Comparison of ENCODE assay signal across 11 cellular contexts in the genomic region with DNA sequence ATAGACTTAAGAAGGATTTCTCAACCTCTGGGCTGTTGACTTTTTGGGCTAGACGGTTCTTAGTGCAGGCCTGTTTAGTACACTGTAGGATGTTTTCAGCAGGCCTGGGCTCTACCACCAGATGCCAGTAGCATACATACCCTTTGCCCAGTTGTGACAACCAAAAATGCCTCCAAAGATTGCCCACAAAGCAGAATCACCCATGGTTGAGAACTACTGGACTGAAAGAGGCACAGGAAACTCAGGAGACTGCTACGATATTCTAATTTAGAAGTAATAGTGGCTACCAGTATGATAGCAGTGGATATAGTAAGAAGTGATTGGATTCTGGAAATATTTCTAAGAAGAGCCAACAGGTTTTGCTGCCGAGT. TPM values are rescaled to one million over a fixed set of nuclear protein-coding genes. Genes with fewer than 3 reads are reported as not detected.
DNase-seq lines count a peak whose midpoint lies in the region; ATAC-seq and TF ChIP-seq lines count a peak whose summit lies in the region.
"Had no signal": no experiment of that assay in that cellular context is flagged by ENCODE, and none has a peak within 500 bp of the region (broad histone marks: within the 10 kb centered on the region; RNA-seq: fewer than 3 reads in every experiment).

No MANE protein-coding gene starts in this region.

- H3K27ac Mint-ChIP-seq in CD8-positive, alpha-beta T cell, result peak overlapping the region; percentile 46
- peak overlapping the region; percentile 28 for H3K27ac Mint-ChIP-seq in activated T-helper 17 cell treated with anti-CD3 and anti-CD28 coated beads, Interleukin-2, amount 50 U/mL, for 72 hours
- H3K27ac Mint-ChIP-seq in memory B cell, result peak overlapping the region; percentile 83
- H3K27ac Mint-ChIP-seq in stimulated activated naive B cell treated with anti-CD40 and anti-IgM and Interleukin-4, amounts not matched to agents 10 μg/mL and 1 μg/mL and 100 μg/mL, for 72 hours, result peak overlapping the region; percentile 53

- no peak overlapping the region for H3K4me2 ChIP-seq in PC-9
- H3K4me2 ChIP-seq: A549 had no signal

- no peak overlapping the region for H3K27ac ChIP-seq in CD8-positive, alpha-beta T cell (ENCODE audit: low read depth, low read length)
- H3K27ac ChIP-seq in PC-9, result no peak overlapping the region
- H3K27ac ChIP-seq: A549 had no signal

- no peak for TF ChIP-seq CTCF in CD8-positive, alpha-beta T cell (IDR thresholded peaks at IDR 0.05)
- TF ChIP-seq CTCF in PC-9 (conservative IDR thresholded peaks at IDR 0.05), result no peak

- no peak for DNase-seq in CD8-positive, alpha-beta T cell
- DNase-seq in memory B cell (ENCODE audit: low spot score in 2 of 2) (no peak), PC-9 (no peak), COLO668 (lab: John Stamatoyannopoulos, UW; ENCODE audit: unreplicated experiment) (no peak)
- DNase-seq in stimulated activated naive B cell treated with anti-CD40 and anti-IgM and Interleukin-4, amounts not matched to agents 10 μg/mL and 1 μg/mL and 100 μg/mL, for 72 hours, result no peak
- DNase-seq: Calu3, DMS 273 treated with DMSO at 0.1 percent for 48 hours had no signal

- H2AFZ ChIP-seq in PC-9, result no peak overlapping the region

- H3K9me3 ChIP-seq in CD8-positive, alpha-beta T cell (ENCODE audit: low read length), result no peaks in the 10 kb centered on the region
- H3K9me3 ChIP-seq in PC-9 (ENCODE audit: insufficient read depth, low read depth), result no peaks in the 10 kb centered on the region
- H3K9me3 ChIP-seq: A549, HAP-1 had no signal

- intact Hi-C loops in CD8-positive, alpha-beta T cell (cut with DNase I, micrococcal nuclease), result no loop called here
- intact Hi-C loops in PC-9 (cut with micrococcal nuclease; ENCODE audit: unreplicated experiment), result no loop called here

- H3K4me3 ChIP-seq in CD8-positive, alpha-beta T cell (ENCODE audit: low read depth, low read length), result no peak overlapping the region
- no peak overlapping the region for H3K4me3 ChIP-seq in PC-9
- H3K4me3 ChIP-seq: A549, HAP-1 had no signal

- H4K20me1 ChIP-seq in PC-9 (ENCODE audit: insufficient read depth), result no peaks in the 10 kb centered on the region

- no peak for ATAC-seq in CD8-positive, alpha-beta T cell
- ATAC-seq in activated T-helper 17 cell treated with anti-CD3 and anti-CD28 coated beads, Interleukin-2, amount 50 U/mL, for 72 hours (replicated peaks), result no peak
- no peak for ATAC-seq in memory B cell (ENCODE audit: low read depth)
- ATAC-seq in stimulated activated naive B cell treated with anti-CD40 and anti-IgM and Interleukin-4, amounts not matched to agents 10 μg/mL and 1 μg/mL and 100 μg/mL, for 72 hours (replicated peaks), result no peak
- no peak for ATAC-seq in SK-N-SH treated with all-trans-retinoic acid at 6 μM for 48 hours
- ATAC-seq: A549 had no signal

- no peak overlapping the region for H3K4me3 Mint-ChIP-seq in CD8-positive, alpha-beta T cell
- no peak overlapping the region for H3K4me3 Mint-ChIP-seq in activated T-helper 17 cell treated with anti-CD3 and anti-CD28 coated beads, Interleukin-2, amount 50 U/mL, for 72 hours
- H3K4me3 Mint-ChIP-seq in memory B cell, result no peak overlapping the region
- no peak overlapping the region for H3K4me3 Mint-ChIP-seq in stimulated activated naive B cell treated with anti-CD40 and anti-IgM and Interleukin-4, amounts not matched to agents 10 μg/mL and 1 μg/mL and 100 μg/mL, for 72 hours

- H3F3A ChIP-seq in PC-9 (ENCODE audit: insufficient read depth, low read depth), result no peaks in the 10 kb centered on the region

- H3K9me2 ChIP-seq in PC-9 (ENCODE audit: insufficient read depth), result no peaks in the 10 kb centered on the region; the same call in 1 of the 2 replicates

- no peaks in the 10 kb centered on the region for H3K4me1 ChIP-seq in CD8-positive, alpha-beta T cell (ENCODE audit: insufficient read depth, low read length)
- H3K4me1 ChIP-seq in PC-9 (replicated peaks; ENCODE audit: insufficient read depth), result no peaks in the 10 kb centered on the region
- H3K4me1 ChIP-seq: A549, HAP-1 had no signal

- H3K4me1 Mint-ChIP-seq in CD8-positive, alpha-beta T cell (ENCODE audit: low read depth), result no peaks in the 10 kb centered on the region
- no peaks in the 10 kb centered on the region for H3K4me1 Mint-ChIP-seq in activated T-helper 17 cell treated with anti-CD3 and anti-CD28 coated beads, Interleukin-2, amount 50 U/mL, for 72 hours
- H3K4me1 Mint-ChIP-seq in memory B cell, result peaks cover 2% of the 10 kb centered on the region
- H3K4me1 Mint-ChIP-seq in stimulated activated naive B cell treated with anti-CD40 and anti-IgM and Interleukin-4, amounts not matched to agents 10 μg/mL and 1 μg/mL and 100 μg/mL, for 72 hours, result no peaks in the 10 kb centered on the region

- CTCF ChIA-PET in CD8-positive, alpha-beta T cell (lab: Charles Lee), result no interaction called here
- CTCF ChIA-PET in PC-9 (lab: Charles Lee), result no interaction called here

- H3K27me3 Mint-ChIP-seq in CD8-positive, alpha-beta T cell (ENCODE audit: low read depth), result no peaks in the 10 kb centered on the region
- H3K27me3 Mint-ChIP-seq in activated T-helper 17 cell treated with anti-CD3 and anti-CD28 coated beads, Interleukin-2, amount 50 U/mL, for 72 hours, result no peaks in the 10 kb centered on the region
- no peaks in the 10 kb centered on the region for H3K27me3 Mint-ChIP-seq in memory B cell
- H3K27me3 Mint-ChIP-seq in stimulated activated naive B cell treated with anti-CD40 and anti-IgM and Interleukin-4, amounts not matched to agents 10 μg/mL and 1 μg/mL and 100 μg/mL, for 72 hours, result no peaks in the 10 kb centered on the region

- H3K9me3 Mint-ChIP-seq in CD8-positive, alpha-beta T cell, result no peaks in the 10 kb centered on the region
- H3K9me3 Mint-ChIP-seq in activated T-helper 17 cell treated with anti-CD3 and anti-CD28 coated beads, Interleukin-2, amount 50 U/mL, for 72 hours, result no peaks in the 10 kb centered on the region
- H3K9me3 Mint-ChIP-seq in memory B cell, result no peaks in the 10 kb centered on the region
- no peaks in the 10 kb centered on the region for H3K9me3 Mint-ChIP-seq in stimulated activated naive B cell treated with anti-CD40 and anti-IgM and Interleukin-4, amounts not matched to agents 10 μg/mL and 1 μg/mL and 100 μg/mL, for 72 hours

- BruUV-seq in PC-9 (replicated peaks; lab: Mats Ljungman, UMichigan), result no TSS peak

- H3K36me3 Mint-ChIP-seq in CD8-positive, alpha-beta T cell, result peaks cover 61% of the 10 kb centered on the region
- H3K36me3 Mint-ChIP-seq in activated T-helper 17 cell treated with anti-CD3 and anti-CD28 coated beads, Interleukin-2, amount 50 U/mL, for 72 hours (ENCODE audit: low read depth), result peaks cover 70% of the 10 kb centered on the region
- H3K36me3 Mint-ChIP-seq in memory B cell, result peaks cover 23% of the 10 kb centered on the region
- H3K36me3 Mint-ChIP-seq in stimulated activated naive B cell treated with anti-CD40 and anti-IgM and Interleukin-4, amounts not matched to agents 10 μg/mL and 1 μg/mL and 100 μg/mL, for 72 hours, result peaks cover 29 to 31% of the 10 kb centered on the region in 2 donors

- H3K36me3 ChIP-seq in CD8-positive, alpha-beta T cell (ENCODE audit: insufficient read depth, low read length), result peaks cover 4% of the 10 kb centered on the region
- no peaks in the 10 kb centered on the region for H3K36me3 ChIP-seq in PC-9 (ENCODE audit: low read depth)

- H3K79me2 ChIP-seq in PC-9 (ENCODE audit: low read depth), result no peaks in the 10 kb centered on the region

- H3K27me3 ChIP-seq in CD8-positive, alpha-beta T cell (ENCODE audit: insufficient read depth, low read length), result no peaks in the 10 kb centered on the region
- no peaks in the 10 kb centered on the region for H3K27me3 ChIP-seq in PC-9 (ENCODE audit: insufficient read depth, low read depth)

- POLR2A ChIA-PET in CD8-positive, alpha-beta T cell (lab: Charles Lee), result no interaction called here
- POLR2A ChIA-PET in PC-9 (lab: Charles Lee; ENCODE audit: unreplicated experiment), result no interaction called here

TF ChIP-seq in SK-N-SH treated with all-trans-retinoic acid at 6 μM for 48 hours, 23 proteins besides CTCF, POLR2A, EP300 and RAD21 (continues in another document):
- no peak for TF ChIP-seq SNAI2 (CRISPR knock-in tag; IDR thresholded peaks at IDR 0.05)
- no peak for TF ChIP-seq TCF4 (CRISPR knock-in tag; IDR thresholded peaks at IDR 0.05; ENCODE audit: borderline replicate concordance)
- TF ChIP-seq ZNF565 (CRISPR knock-in tag; conservative IDR thresholded peaks at IDR 0.05; ENCODE audit: low read depth), result no peak
- TF ChIP-seq OSR1 (CRISPR knock-in tag; IDR thresholded peaks at IDR 0.05), result no peak
- TF ChIP-seq CSDC2 (CRISPR knock-in tag; IDR thresholded peaks at IDR 0.05), result no peak
- TF ChIP-seq POU6F1 (CRISPR knock-in tag; IDR thresholded peaks at IDR 0.05; ENCODE audit: borderline replicate concordance, low read depth), result no peak
- TF ChIP-seq GLIS3 (CRISPR knock-in tag; IDR thresholded peaks at IDR 0.05), result no peak

RNA-seq across cellular contexts. Expression of gene SLC35E3, which starts 15.5 kb away (rescaled TPM):
- 1 to 10 TPM; 4.0 to 5.7 TPM for total RNA-seq in CD8-positive, alpha-beta T cell
- total RNA-seq in activated T-helper 17 cell treated with anti-CD3 and anti-CD28 coated beads, Interleukin-2, amount 50 U/mL, for 72 hours, result 10 to 100 TPM; 12.3 to 12.6 TPM
- 8.9 and 10.7 TPM in 2 replicates for total RNA-seq in PC-9 (2021)

RNA-seq across cellular contexts. Expression of gene MDM2, which starts 46.5 kb away (rescaled TPM):
- total RNA-seq in CD8-positive, alpha-beta T cell, result 10 to 100 TPM; 95.1 to 98.0 TPM
- total RNA-seq in activated T-helper 17 cell treated with anti-CD3 and anti-CD28 coated beads, Interleukin-2, amount 50 U/mL, for 72 hours, result 100 to 1,000 TPM; 339 to 432 TPM
- total RNA-seq in PC-9 (2021), result 74.3 and 95.2 TPM in 2 replicates

Comparison
In these comparisons a context has a peak if more than half of its experiments do, and no peak if none do; other contexts are left out.
1. H3K27ac Mint-ChIP-seq: peak in every context shown above with its lines; median percentile 83 in memory B cell; 53 in stimulated activated naive B cell treated with anti-CD40 and anti-IgM and Interleukin-4, amounts not matched to agents 10 μg/mL and 1 μg/mL and 100 μg/mL, for 72 hours; 46 in CD8-positive, alpha-beta T cell; 28 in activated T-helper 17 cell treated with anti-CD3 and anti-CD28 coated beads, Interleukin-2, amount 50 U/mL, for 72 hours.